20 cellular contexts compared by ENCODE assay signal in genomic region chr1:12634156-12634555, GRCh38. TPM values are rescaled to one million over a fixed set of nuclear protein-coding genes. Genes with fewer than 3 reads are reported as not detected.
DNase-seq lines count a peak whose midpoint lies in the region; ATAC-seq and TF ChIP-seq lines count a peak whose summit lies in the region.
"Had no signal": no experiment of that assay in that cellular context is flagged by ENCODE, and none has a peak within 500 bp of the region (broad histone marks: within the 10 kb centered on the region; RNA-seq: fewer than 3 reads in every experiment).

No MANE protein-coding gene starts in this region.

- peaks cover 3% of the 10 kb centered on the region for H3K27me3 ChIP-seq in left ventricle myocardium inferior (ENCODE audit: low read depth)
- H3K27me3 ChIP-seq in subcutaneous abdominal adipose tissue (ENCODE audit: control insufficient read depth in 5 of 5, insufficient read depth in 4 of 5, low read length in 5 of 5): peaks cover 0 to 3% (median 0%) of the 10 kb centered on the region in 5 donors
- H3K27me3 ChIP-seq in GM23248 (replicated peaks; ENCODE audit: insufficient read depth): no peaks in the 10 kb centered on the region

- peak overlapping the region; percentile 86 for H3K27ac ChIP-seq in left ventricle myocardium inferior (replicated peaks)
- H3K27ac ChIP-seq in subcutaneous abdominal adipose tissue (ENCODE audit: low read depth, low read length): peak overlapping the region; percentile 82
- H3K27ac ChIP-seq in GM23248: no peak overlapping the region

- ATAC-seq in left cardiac atrium (no peak), HG02970 (IDR thresholded peaks at IDR 0.05; ENCODE audit: low FRiP score, unreplicated experiment) (no peak)

- no peak overlapping the region for H2AFZ ChIP-seq in GM23248

- H3K9me3 ChIP-seq in left ventricle myocardium inferior (replicated peaks) (peaks cover 7% of the 10 kb centered on the region), subcutaneous abdominal adipose tissue (ENCODE audit: control insufficient read depth in 5 of 5, low read length in 5 of 5) (peaks cover 0 to 6% (median 1%) of the 10 kb centered on the region in 5 donors), GM23248 (ENCODE audit: low read depth) (no peaks in the 10 kb centered on the region)

- H3K4me3 ChIP-seq in left ventricle myocardium inferior (no peak overlapping the region), subcutaneous abdominal adipose tissue (ENCODE audit: low read depth in 1 of 5, low read length in 5 of 5) (no peak overlapping the region), GM23248 (no peak overlapping the region)
- H3K4me3 ChIP-seq: HAP-1 had no signal

- no peak overlapping the region for H3K4me2 ChIP-seq in GM23248 (ENCODE audit: unreplicated experiment)

- intact Hi-C loops in left ventricle myocardium inferior (cut with micrococcal nuclease): no loop called here
- intact Hi-C loops in left cardiac atrium (cut with DNase I): no loop called here

- no peaks in the 10 kb centered on the region for H3F3A ChIP-seq in GM23248 (ENCODE audit: insufficient read depth)

- H3K9me2 ChIP-seq in GM23248 (ENCODE audit: insufficient read depth): no peaks in the 10 kb centered on the region

- in situ Hi-C loops in GM23248 (cut with MboI): no loop called here

- no peak for TF ChIP-seq CTCF in left ventricle myocardium inferior (IDR thresholded peaks at IDR 0.05; ENCODE audit: borderline replicate concordance)

- H3K4me1 ChIP-seq in left ventricle myocardium inferior: peaks cover 24% of the 10 kb centered on the region
- peaks cover 11 to 50% (median 33%) of the 10 kb centered on the region in 5 donors for H3K4me1 ChIP-seq in subcutaneous abdominal adipose tissue (ENCODE audit: control insufficient read depth in 5 of 5, insufficient read depth in 5 of 5, low read length in 5 of 5)
- no peaks in the 10 kb centered on the region for H3K4me1 ChIP-seq in GM23248 (ENCODE audit: insufficient read depth)

- no peak overlapping the region for H3K9ac ChIP-seq in subcutaneous abdominal adipose tissue (ENCODE audit: low read length in 5 of 5)
- H3K9ac ChIP-seq in GM23248: no peak overlapping the region

- DNase-seq in left ventricle myocardium inferior (no peak), left cardiac atrium (no peak), MV-4-11 (lab: John Stamatoyannopoulos, UW) (peak; percentile 42), UCSD-AML1 (lab: John Stamatoyannopoulos, UW; ENCODE audit: unreplicated experiment) (peak; percentile 46), GM23248 (no peak), NCI-H1694 (lab: John Stamatoyannopoulos, UW) (no peak)
- DNase-seq: ACHN; AML-193; CD4-positive, alpha-beta memory T cell; IMR-90; NCI-H1048; NCI-H146; NCI-H2081 treated with DMSO at 0.1 percent for 48 hours; NCI-H510A; NCI-H774; SIG-M5 had no signal

- WGBS in GM23248 (ENCODE audit: low coverage in 1 of 2, low lambda C conversion rate in 2 of 2, missing lambda C conversion rate in 2 of 2), 2 experiments: 76 to 78% methylated on average over 8 of the region's 8 CpGs

- H3K79me2 ChIP-seq in GM23248 (ENCODE audit: insufficient read depth): no peaks in the 10 kb centered on the region

- H4K20me1 ChIP-seq in GM23248 (ENCODE audit: insufficient read depth): no peaks in the 10 kb centered on the region

- H3K36me3 ChIP-seq in left ventricle myocardium inferior (no peaks in the 10 kb centered on the region), subcutaneous abdominal adipose tissue (ENCODE audit: control insufficient read depth in 5 of 5, insufficient read depth in 5 of 5, low read length in 5 of 5) (no peaks in the 10 kb centered on the region), GM23248 (ENCODE audit: low read depth) (no peaks in the 10 kb centered on the region)
- H3K36me3 ChIP-seq: HAP-1 had no signal

RNA-seq across cellular contexts. Expression of gene AADACL4, which starts 9.7 kb away (rescaled TPM):
- not detected for total RNA-seq in left ventricle myocardium inferior
- not detected for total RNA-seq in left cardiac atrium
- not detected in 2 replicates for total RNA-seq in GM23248 (2014; rRNA removed; shearing (Covaris generic))
- polyA plus RNA-seq in GM23248 (2016; fragmentation: Nextera tagmentation; extraction: Ambion mirVana): not detected in 2 replicates
- total RNA-seq: CD4-positive, alpha-beta memory T cell; HT1080; IMR-90 had no signal
- polyA plus RNA-seq: CD4-positive, alpha-beta memory T cell; IMR-90 had no signal

RNA-seq across cellular contexts. Expression of gene DHRS3, which starts 16.1 kb away (rescaled TPM):
- 89.7 TPM for total RNA-seq in left ventricle myocardium inferior
- total RNA-seq in left cardiac atrium: 100 to 1,000 TPM in 1 of 2 donors, 10 to 100 TPM in 1; 74.3 to 106 TPM
- total RNA-seq in GM23248 (2014; rRNA removed; shearing (Covaris generic)): 53.1 and 55.2 TPM in 2 replicates
- polyA plus RNA-seq in GM23248 (2016; fragmentation: Nextera tagmentation; extraction: Ambion mirVana): 120 and 123 TPM in 2 replicates
- total RNA-seq: HT1080 had no signal

Comparison
In these comparisons a context has a peak if more than half of its experiments do, and no peak if none do; other contexts are left out.
1. DNase-seq: peak in MV-4-11 (single experiment) and UCSD-AML1 (single experiment); none in left ventricle myocardium inferior (single experiment), left cardiac atrium (single experiment), GM23248 (single experiment) and NCI-H1694 (single experiment).